ENCODE assay signal across 7 cellular contexts in genomic region chr21:39350094-39351006, GRCh38. TPM values are rescaled to one million over a fixed set of nuclear protein-coding genes. Genes with fewer than 3 reads are reported as not detected.
A peak's percentile ranks its signal among the peaks of the same experiment; 100 is the strongest.
DNase-seq lines count a peak whose midpoint lies in the region; ATAC-seq, FAIRE-seq and TF ChIP-seq lines count a peak whose summit lies in the region.

No MANE protein-coding gene starts in this region.

- H3K27me3 Mint-ChIP-seq in WTC11 (ENCODE audit: low read depth) (no peaks in the 10 kb centered on the region), glutamatergic neuron (ENCODE audit: unreplicated experiment) (peaks cover 1% of the 10 kb centered on the region)

- POLR2A ChIA-PET in WTC11 (lab: Charles Lee), result interaction anchor here (0.7 to 2.6 kb wide), 3 partner anchors 30 to 46 kb away, joined by 10 to 17 read pairs (median 16); a partner anchor contains a TSS

- no peak for FAIRE-seq in small intestine (lab: Jason Lieb, UNC)

- H3K4me3 Mint-ChIP-seq in WTC11, result peak overlapping the region; percentile 94
- H3K4me3 Mint-ChIP-seq in glutamatergic neuron (ENCODE audit: unreplicated experiment), result peak overlapping the region; percentile 96

- peaks cover 39% of the 10 kb centered on the region for H3K4me1 Mint-ChIP-seq in WTC11
- peaks cover 11% of the 10 kb centered on the region for H3K4me1 Mint-ChIP-seq in glutamatergic neuron (ENCODE audit: low read depth, unreplicated experiment)

- CTCF ChIA-PET in WTC11 (lab: Charles Lee), result no interaction called here

- DNase-seq in WTC11 (ENCODE audit: low spot score) (no peak), glutamatergic neuron (no peak), small intestine (peak; percentile 13), G401 (ENCODE audit: low spot score) (no peak), iPS-NIHi7 (ENCODE audit: extremely low spot score) (no peak), HK-2 (ENCODE audit: unreplicated experiment) (no peak)

- H3K4me1 ChIP-seq in HUES48 (ENCODE audit: control insufficient read depth, insufficient read depth, low read length) (peaks cover 27% of the 10 kb centered on the region), small intestine (ENCODE audit: control insufficient read depth in 2 of 2, insufficient read depth in 1 of 2, low read depth in 1 of 2, low read length in 1 of 2) (no peaks in the 10 kb centered on the region)

- H3K4me3 ChIP-seq in HUES48 (ENCODE audit: low read depth, low read length) (peak overlapping the region; percentile 87), small intestine (ENCODE audit: low read depth in 1 of 2, low read length in 2 of 2) (peak overlapping the region in 1 of 2 donors; percentile 90)

- peak overlapping the region; percentile 86 for H3K27ac ChIP-seq in HUES48 (ENCODE audit: low read depth, low read length)
- peak overlapping the region; percentile 85 to 91 for H3K27ac ChIP-seq in small intestine (ENCODE audit: low read depth in 1 of 2, low read length in 1 of 2)

- H3K36me3 Mint-ChIP-seq in WTC11 (peaks cover 24% of the 10 kb centered on the region), glutamatergic neuron (ENCODE audit: unreplicated experiment) (no peaks in the 10 kb centered on the region)

- H3K27me3 ChIP-seq in HUES48 (ENCODE audit: control insufficient read depth, insufficient read depth, low read length), result no peaks in the 10 kb centered on the region
- no peaks in the 10 kb centered on the region for H3K27me3 ChIP-seq in small intestine (ENCODE audit: control insufficient read depth in 2 of 2, insufficient read depth in 2 of 2, low read length in 2 of 2)

- TF ChIP-seq CTCF in WTC11 (IDR thresholded peaks at IDR 0.05) (no peak), glutamatergic neuron (IDR thresholded peaks at IDR 0.05; ENCODE audit: partially characterized antibody, unreplicated experiment) (no peak)

- no peaks in the 10 kb centered on the region for H3K9me3 ChIP-seq in HUES48 (ENCODE audit: control insufficient read depth, insufficient read depth, low read length)
- H3K9me3 ChIP-seq in small intestine (ENCODE audit: control insufficient read depth, low read depth), result no peaks in the 10 kb centered on the region

- H3K36me3 ChIP-seq in HUES48 (ENCODE audit: control insufficient read depth, insufficient read depth, low read length) (peaks cover 26% of the 10 kb centered on the region), small intestine (ENCODE audit: control insufficient read depth in 2 of 2, insufficient read depth in 2 of 2, low read length in 2 of 2) (no peaks in the 10 kb centered on the region)

- WGBS in small intestine, 3 donors, result 50 to 72% (median 57%) methylated on average over 19 of the region's 19 CpGs

- no peak for ATAC-seq in WTC11

- H3K27ac Mint-ChIP-seq in WTC11 (peak overlapping the region; percentile 99), glutamatergic neuron (ENCODE audit: unreplicated experiment) (peak overlapping the region; percentile 20)

- peak overlapping the region; percentile 32; the same call in 1 of the 2 replicates for H3K9ac ChIP-seq in HUES48 (ENCODE audit: low read depth, low read length)

- H3K9me3 Mint-ChIP-seq in WTC11, result peaks cover 7% of the 10 kb centered on the region; the same call in 1 of the 2 replicates
- H3K9me3 Mint-ChIP-seq in glutamatergic neuron (ENCODE audit: unreplicated experiment), result peaks cover 2% of the 10 kb centered on the region

- in situ Hi-C loops in G401 (cut with HindIII; ENCODE audit: low sequenced_read_pairs), result no loop called here

TF ChIP-seq in WTC11, 78 proteins besides CTCF, POLR2A, EP300 and RAD21:
- TF ChIP-seq NR1H2 (CRISPR knock-in tag; IDR thresholded peaks at IDR 0.05), result no peak
- TF ChIP-seq TCF7 (CRISPR knock-in tag; IDR thresholded peaks at IDR 0.05; ENCODE audit: low read depth), result no peak
- TF ChIP-seq ZNF219 (CRISPR knock-in tag; IDR thresholded peaks at IDR 0.05; ENCODE audit: borderline replicate concordance), result no peak
- no peak for TF ChIP-seq ATF1 (CRISPR knock-in tag; IDR thresholded peaks at IDR 0.05)
- no peak for TF ChIP-seq ESRRA (CRISPR knock-in tag; IDR thresholded peaks at IDR 0.05; ENCODE audit: borderline replicate concordance)
- no peak for TF ChIP-seq E2F4 (CRISPR knock-in tag; IDR thresholded peaks at IDR 0.05; ENCODE audit: borderline replicate concordance, low read depth)
- TF ChIP-seq RELA (CRISPR knock-in tag; IDR thresholded peaks at IDR 0.05; ENCODE audit: borderline replicate concordance), result no peak
- TF ChIP-seq ETV6 (CRISPR knock-in tag; IDR thresholded peaks at IDR 0.05), result no peak
- TF ChIP-seq SOX15 (CRISPR knock-in tag; IDR thresholded peaks at IDR 0.05), result no peak
- no peak for TF ChIP-seq ATF6 (CRISPR knock-in tag; IDR thresholded peaks at IDR 0.05)
- no peak for TF ChIP-seq ZNF416 (CRISPR knock-in tag; IDR thresholded peaks at IDR 0.05)
- no peak for TF ChIP-seq PRDM15 (CRISPR knock-in tag; IDR thresholded peaks at IDR 0.05)

RNA-seq across cellular contexts. Expression of gene HMGN1, which starts 1.5 kb away (rescaled TPM):
- total RNA-seq in WTC11 (2021), result 469 to 522 TPM (median 522 TPM) in 3 replicates
- total RNA-seq in glutamatergic neuron (ENCODE audit: unreplicated experiment), result 231 TPM
- 100 to 1,000 TPM; 126 to 225 (median 145) TPM for polyA plus RNA-seq in small intestine
- total RNA-seq in G401 (2014; rRNA removed; shearing (Covaris generic)), result 480 and 489 TPM in 2 replicates

RNA-seq across cellular contexts. Expression of gene BRWD1, which starts 36.9 kb away (rescaled TPM):
- total RNA-seq in WTC11 (2021) (48.8 to 53.3 TPM (median 52.5 TPM) in 3 replicates), glutamatergic neuron (ENCODE audit: unreplicated experiment) (64.6 TPM)
- 10 to 100 TPM in 1 of 3 donors, 1 to 10 TPM in 2; 8.6 to 10.5 (median 9.3) TPM for polyA plus RNA-seq in small intestine
- 22.4 and 30.2 TPM in 2 replicates for total RNA-seq in G401 (2014; rRNA removed; shearing (Covaris generic))
